ENCODE assay signal across 24 cellular contexts in the genomic region with DNA sequence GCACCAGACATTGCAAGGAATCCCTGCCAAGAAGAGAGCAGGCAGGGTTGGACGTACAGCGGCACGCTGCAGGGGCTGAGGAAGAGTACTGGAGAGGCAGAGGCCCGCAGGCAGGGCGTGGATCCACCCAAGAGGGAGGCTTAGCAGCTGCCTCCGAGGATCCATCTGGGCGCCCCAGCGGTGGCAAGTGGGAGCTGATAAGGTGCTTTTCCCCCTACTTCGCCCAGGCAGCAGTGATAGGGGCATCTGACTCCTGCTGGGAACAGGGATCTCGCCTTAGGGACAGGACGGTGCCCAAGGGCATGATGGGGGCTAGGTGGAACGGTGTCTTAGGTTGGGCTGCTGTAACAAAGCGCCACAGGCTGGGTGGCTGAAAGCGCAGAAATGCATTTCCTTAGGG.
DNase-seq lines count a peak whose midpoint lies in the region; ATAC-seq, FAIRE-seq and TF ChIP-seq lines count a peak whose summit lies in the region.
"Had no signal": no experiment of that assay in that cellular context is flagged by ENCODE, and none has a peak within 500 bp of the region (broad histone marks: within the 10 kb centered on the region; RNA-seq: fewer than 3 reads in every experiment).

No MANE protein-coding gene starts in this region.

- 0 out of 2 replicates have a peak overlapping the region, but pooled peaks have one; percentile 27 for H2BK12ac ChIP-seq in H1 (ENCODE audit: low read depth, low read length)

- H4K20me1 ChIP-seq in H1 (replicated peaks in 1 of 2; ENCODE audit: control insufficient read depth in 1 of 2, insufficient read depth in 2 of 2, low read length in 2 of 2): no peaks in the 10 kb centered on the region
- H4K20me1 ChIP-seq: BLaER1 had no signal

- no peak for TF ChIP-seq CTCF in natural killer cell (IDR thresholded peaks at IDR 0.05)
- TF ChIP-seq CTCF in H1 (IDR thresholded peaks at IDR 0.05; ENCODE audit: control extremely low read depth in 1 of 3, insufficient read depth in 1 of 3, low read depth in 1 of 3, low read length in 3 of 3): no peak

- no peak for FAIRE-seq in H1 (lab: Jason Lieb, UNC)
- FAIRE-seq: GM12891 had no signal

- TF ChIP-seq RAD21 in H1 (IDR thresholded peaks at IDR 0.05 in 1 of 2, conservative IDR thresholded peaks at IDR 0.05 in 1 of 2; ENCODE audit: low read depth in 2 of 2, low read length in 2 of 2): no peak

- H3K9me3 Mint-ChIP-seq in natural killer cell treated with Interleukin-12 subunit alpha and Interleukin-12 subunit beta and Interleukin-15 and Interleukin-18, amount 100 ng/mL, for 72 hours: no peaks in the 10 kb centered on the region
- H3K9me3 Mint-ChIP-seq in natural killer cell: no peaks in the 10 kb centered on the region
- H3K9me3 Mint-ChIP-seq: dendritic cell treated with granulocyte-macrophage colony-stimulating factor and Interleukin-4, amounts not matched to agents 40 ng/mL and 50 ng/mL, for 4 days; IgD-negative memory B cell; naive thymus-derived CD8-positive, alpha-beta T cell had no signal

- peaks cover 0 to 17% (median 9%) of the 10 kb centered on the region in 4 experiments; a peak in 5 of 7 replicates for H3K4me1 ChIP-seq in H1 (replicated peaks in 1 of 4; ENCODE audit: control insufficient read depth in 3 of 4, insufficient read depth in 4 of 4, low read length in 3 of 4)

- H4K8ac ChIP-seq in H1 (ENCODE audit: extremely low read depth, insufficient read depth, low read length): no peak overlapping the region; the same call in 1 of the 2 replicates

- no peak for TF ChIP-seq EP300 in H1 (IDR thresholded peaks at IDR 0.05; ENCODE audit: borderline replicate concordance in 1 of 2, low read depth in 2 of 2, low read length in 2 of 2)

- no peaks in the 10 kb centered on the region for H3K9me3 ChIP-seq in H1 (ENCODE audit: insufficient read depth in 2 of 2, low read depth in 1 of 2, low read length in 1 of 2)
- H3K9me3 ChIP-seq: BLaER1 had no signal

- no peak overlapping the region for H3K4ac ChIP-seq in H1 (replicated peaks; ENCODE audit: insufficient read length, low read depth, low read length)

- no peaks in the 10 kb centered on the region for H3K79me2 ChIP-seq in H1 (ENCODE audit: control insufficient read depth in 1 of 2, insufficient read depth in 2 of 2, low read length in 2 of 2)

- intact Hi-C loops in natural killer cell (cut with micrococcal nuclease) (no loop called here), posterior vena cava (cut with DNase I) (loop anchor here in 1 of 2 donors (5.0 kb wide), 1 partner anchor 1056 kb away; no protein-coding TSS in a partner anchor)

- H3K79me1 ChIP-seq in H1 (ENCODE audit: low read depth, low read length): no peaks in the 10 kb centered on the region

- no peak overlapping the region for H2BK5ac ChIP-seq in H1 (ENCODE audit: low read depth, low read length)

- ATAC-seq in natural killer cell treated with Interleukin-12 subunit alpha and Interleukin-12 subunit beta and Interleukin-15 and Interleukin-18, amount 100 ng/mL, for 72 hours: no peak
- ATAC-seq in natural killer cell (no peak), GM18907 (IDR thresholded peaks at IDR 0.05; ENCODE audit: unreplicated experiment) (no peak)
- ATAC-seq: HCT116; left ventricle myocardium superior; naive thymus-derived CD8-positive, alpha-beta T cell; stimulated activated naive CD8-positive, alpha-beta T cell treated with anti-CD3 and anti-CD28 coated beads, Interleukin-15, Interleukin-2, amounts not matched to agents 100 U/mL and 50 U/mL, for 24 hours had no signal

- H3K9ac ChIP-seq in H1 (replicated peaks in 1 of 4; ENCODE audit: extremely low read depth in 1 of 4, low read depth in 3 of 4, low read length in 3 of 4): no peak overlapping the region
- H3K9ac ChIP-seq: BLaER1 had no signal

- H3K4me3 ChIP-seq in H1 (ENCODE audit: extremely low read depth in 1 of 4, insufficient read depth in 2 of 4, low read depth in 3 of 4, low read length in 4 of 4): no peak overlapping the region
- H3K4me3 ChIP-seq: BLaER1 had no signal

- H3K27ac Mint-ChIP-seq in natural killer cell treated with Interleukin-12 subunit alpha and Interleukin-12 subunit beta and Interleukin-15 and Interleukin-18, amount 100 ng/mL, for 72 hours: no peak overlapping the region
- H3K27ac Mint-ChIP-seq in natural killer cell: no peak overlapping the region
- H3K27ac Mint-ChIP-seq: dendritic cell treated with granulocyte-macrophage colony-stimulating factor and Interleukin-4, amounts not matched to agents 40 ng/mL and 50 ng/mL, for 4 days; naive thymus-derived CD8-positive, alpha-beta T cell had no signal

- H4K91ac ChIP-seq in H1 (replicated peaks; ENCODE audit: insufficient read length, low read length): no peak overlapping the region

- peaks cover 0 to 4% of the 10 kb centered on the region in 2 donors for H3K27me3 Mint-ChIP-seq in natural killer cell treated with Interleukin-12 subunit alpha and Interleukin-12 subunit beta and Interleukin-15 and Interleukin-18, amount 100 ng/mL, for 72 hours
- no peaks in the 10 kb centered on the region for H3K27me3 Mint-ChIP-seq in natural killer cell (ENCODE audit: low read depth in 2 of 2)
- H3K27me3 Mint-ChIP-seq: IgD-negative memory B cell; naive thymus-derived CD8-positive, alpha-beta T cell had no signal

- H3K4me3 Mint-ChIP-seq in natural killer cell treated with Interleukin-12 subunit alpha and Interleukin-12 subunit beta and Interleukin-15 and Interleukin-18, amount 100 ng/mL, for 72 hours: no peak overlapping the region
- H3K4me3 Mint-ChIP-seq in natural killer cell: no peak overlapping the region
- H3K4me3 Mint-ChIP-seq: dendritic cell treated with granulocyte-macrophage colony-stimulating factor and Interleukin-4, amounts not matched to agents 40 ng/mL and 50 ng/mL, for 4 days; IgD-negative memory B cell had no signal

- H2AK5ac ChIP-seq in H1 (ENCODE audit: low read depth, low read length): no peak overlapping the region

- POLR2A ChIA-PET in H1 (lab: Charles Lee; ENCODE audit: partially characterized antibody): no interaction called here

- H3K4me2 ChIP-seq in H1 (ENCODE audit: insufficient read depth in 1 of 2, low read depth in 2 of 2, low read length in 2 of 2): no peak overlapping the region
- H3K4me2 ChIP-seq: BLaER1 had no signal

- H3K36me3 Mint-ChIP-seq in natural killer cell treated with Interleukin-12 subunit alpha and Interleukin-12 subunit beta and Interleukin-15 and Interleukin-18, amount 100 ng/mL, for 72 hours: no peaks in the 10 kb centered on the region
- H3K36me3 Mint-ChIP-seq in natural killer cell: no peaks in the 10 kb centered on the region
- H3K36me3 Mint-ChIP-seq: naive thymus-derived CD8-positive, alpha-beta T cell had no signal

- no peak overlapping the region for H3K14ac ChIP-seq in H1 (ENCODE audit: insufficient read length)

- no peak overlapping the region for H3K56ac ChIP-seq in H1 (replicated peaks; ENCODE audit: insufficient read length, low read depth, low read length)

- TF ChIP-seq POLR2A in H1 (IDR thresholded peaks at IDR 0.05; ENCODE audit: control extremely low read depth in 1 of 2, low read depth in 2 of 2, low read length in 2 of 2): no peak

- H3K18ac ChIP-seq in H1 (ENCODE audit: extremely low read depth, low read length): no peak overlapping the region

- no peaks in the 10 kb centered on the region for H3K36me3 ChIP-seq in H1 (ENCODE audit: control insufficient read depth in 2 of 4, insufficient read depth in 4 of 4, low read length in 3 of 4)
- H3K36me3 ChIP-seq: BLaER1 had no signal

- no peaks in the 10 kb centered on the region for H3K27me3 ChIP-seq in H1 (replicated peaks in 1 of 4; ENCODE audit: control insufficient read depth in 3 of 4, extremely low read depth in 1 of 4, insufficient read depth in 3 of 4, low read length in 3 of 4)
- H3K27me3 ChIP-seq: BLaER1 had no signal

- no peaks in the 10 kb centered on the region for H3K23me2 ChIP-seq in H1 (ENCODE audit: low read depth, low read length)

- no peaks in the 10 kb centered on the region for H3K4me1 Mint-ChIP-seq in natural killer cell treated with Interleukin-12 subunit alpha and Interleukin-12 subunit beta and Interleukin-15 and Interleukin-18, amount 100 ng/mL, for 72 hours (ENCODE audit: low read depth in 2 of 2)
- peaks cover 0 to 4% of the 10 kb centered on the region in 2 donors for H3K4me1 Mint-ChIP-seq in natural killer cell
- H3K4me1 Mint-ChIP-seq: IgD-negative memory B cell had no signal

- H2AFZ ChIP-seq in H1 (ENCODE audit: low read length): no peak overlapping the region

- 93% methylated on average over 12 of the region's 14 CpGs; no CpG with 5 or more reads in 1 of the 2 experiments for WGBS in H1 (ENCODE audit: extremely low coverage in 1 of 2, insufficient coverage in 1 of 2, insufficient read length in 1 of 2, insufficient replicate concordance in 2 of 2, low coverage in 1 of 2, low lambda C conversion rate in 2 of 2, missing lambda C conversion rate in 1 of 2), 2 experiments

- DNase-seq in natural killer cell treated with Interleukin-12 subunit alpha and Interleukin-12 subunit beta and Interleukin-15 and Interleukin-18, amount 100 ng/mL, for 72 hours (ENCODE audit: low spot score): peak; percentile 31
- no peak for DNase-seq in natural killer cell
- no peak for DNase-seq in H1 (ENCODE audit: low read depth in 1 of 2, low spot score in 2 of 2)
- DNase-seq in posterior vena cava (ENCODE audit: low spot score): peak; percentile 67
- DNase-seq in NCI-H1105 (lab: John Stamatoyannopoulos, UW): no peak
- no peak for DNase-seq in hypothalamus (lab: John Stamatoyannopoulos, UW)
- DNase-seq: activated CD4-positive, alpha-beta T cell treated with anti-CD3 and anti-CD28 coated beads for 4 hours; central memory CD4-positive, alpha-beta T cell; erythroblast; left ventricle myocardium superior; midbrain; NCI-H1694 treated with DMSO at 0.1 percent for 48 hours; NCI-H446 treated with DMSO at 0.1 percent for 48 hours; NCI-H82; stimulated activated naive CD8-positive, alpha-beta T cell treated with anti-CD3 and anti-CD28 coated beads, Interleukin-15, Interleukin-2, amounts not matched to agents 100 U/mL and 50 U/mL, for 24 hours; T1000 had no signal

- no peak overlapping the region for H3K23ac ChIP-seq in H1 (ENCODE audit: insufficient read length)

- H4K5ac ChIP-seq in H1 (ENCODE audit: insufficient read length, low read depth, low read length): no peak overlapping the region

- CTCF ChIA-PET in H1 (lab: Charles Lee; ENCODE audit: partially characterized antibody): interaction anchor here (0.6 to 5.7 kb wide), 8 partner anchors 7 to 740 kb away, joined by 3 to 29 read pairs (median 3); no protein-coding TSS in a partner anchor

- peak overlapping the region; percentile 8; the same call in 1 of the 2 replicates for H2BK15ac ChIP-seq in H1 (ENCODE audit: low read length)

- no peak overlapping the region for H3K27ac ChIP-seq in H1 (ENCODE audit: low read depth, low read length)
- H3K27ac ChIP-seq: BLaER1, VCaP had no signal

- 0 out of 2 replicates have a peak overlapping the region, but pooled peaks have one; percentile 55 for H2BK20ac ChIP-seq in H1 (ENCODE audit: low read length)

- no peak overlapping the region for H2BK120ac ChIP-seq in H1 (replicated peaks; ENCODE audit: low read depth, low read length)

TF ChIP-seq in H1, 55 proteins besides CTCF, POLR2A, EP300 and RAD21 (continues in another document):
- TF ChIP-seq PHF8 (conservative IDR thresholded peaks at IDR 0.05; ENCODE audit: low read depth, low read length) (no peak), SAP30 (IDR thresholded peaks at IDR 0.05; ENCODE audit: insufficient read depth, insufficient replicate concordance, low read length) (no peak), GABPA (IDR thresholded peaks at IDR 0.05; ENCODE audit: borderline replicate concordance, insufficient read depth, low read length) (no peak)

Comparison
In these comparisons a context has a peak if more than half of its experiments do, and no peak if none do; other contexts are left out.
1. DNase-seq: peak in natural killer cell treated with Interleukin-12 subunit alpha and Interleukin-12 subunit beta and Interleukin-15 and Interleukin-18, amount 100 ng/mL, for 72 hours (single experiment) and posterior vena cava (single experiment); none in natural killer cell (single experiment), H1 (0 of 2), NCI-H1105 (single experiment) and hypothalamus (0 of 51).